Comparison of ENCODE assay signal across 8 cellular contexts in the genomic region with DNA sequence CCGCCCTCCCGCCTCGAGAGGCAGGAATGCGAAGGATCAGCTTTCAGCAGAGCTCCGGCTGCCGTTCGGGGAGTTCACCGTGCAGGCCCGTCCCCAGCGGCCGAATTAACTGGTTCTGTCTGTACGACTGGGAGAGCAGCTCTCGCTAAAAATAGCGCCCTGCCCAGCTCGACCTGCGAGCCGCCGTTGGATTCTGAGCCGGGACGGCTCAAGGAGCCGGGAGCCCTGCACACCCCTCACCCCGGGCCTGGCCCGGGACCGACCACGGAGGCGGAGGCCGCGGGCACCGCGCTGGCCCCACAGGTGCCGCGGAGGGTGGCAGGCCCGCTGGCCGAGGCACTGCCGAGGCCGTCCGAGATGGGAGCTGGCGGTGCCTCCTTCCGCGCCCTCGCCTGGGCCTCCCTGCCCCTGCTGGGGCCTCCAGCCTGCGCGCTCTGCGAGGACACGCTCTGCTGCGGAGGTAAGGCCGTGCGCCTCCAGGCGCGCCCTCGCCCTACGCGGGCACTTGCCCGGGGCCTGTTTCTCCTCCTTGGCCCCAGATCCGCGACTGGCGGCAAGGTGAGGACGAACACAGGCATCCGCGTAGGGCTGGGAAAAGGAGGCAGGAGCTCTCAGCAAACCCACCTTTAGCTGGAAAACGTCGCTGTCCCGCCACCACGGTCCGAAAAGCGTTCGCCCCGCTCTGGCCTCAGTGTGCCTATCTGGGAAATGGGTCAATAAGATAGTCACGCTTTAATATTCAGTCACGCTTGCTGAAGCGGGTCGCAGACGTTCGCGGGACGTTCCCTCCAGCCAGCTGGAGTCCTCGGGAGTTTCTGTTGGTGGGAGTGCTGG. TPM values are rescaled to one million over a fixed set of nuclear protein-coding genes. Genes with fewer than 3 reads are reported as not detected.
DNase-seq lines count a peak whose midpoint lies in the region; ATAC-seq and TF ChIP-seq lines count a peak whose summit lies in the region.

No MANE protein-coding gene starts in this region.

- H3K4me1 Mint-ChIP-seq in neural crest cell, result peaks cover 20% of the 10 kb centered on the region
- peaks cover 0 to 5% of the 10 kb centered on the region in 2 donors for H3K4me1 Mint-ChIP-seq in natural killer cell

- DNase-seq in AG20443 (ENCODE audit: low spot score), result peak; percentile 93
- peak; percentile 82 for DNase-seq in PC-3
- DNase-seq in fibroblast of the conjunctiva (ENCODE audit: low read depth), result peak; percentile 47
- peak; percentile 60 for DNase-seq in neural crest cell (ENCODE audit: low read depth, low spot score)
- DNase-seq in natural killer cell, result no peak

- H3K4me1 ChIP-seq in PC-3 (ENCODE audit: insufficient read depth, low read length), result peaks cover 13% of the 10 kb centered on the region; the same call in 1 of the 2 replicates

- no peaks in the 10 kb centered on the region for H3K36me3 ChIP-seq in PC-3 (ENCODE audit: low read depth, low read length)

- H3K9me3 ChIP-seq in PC-3 (ENCODE audit: low read length), result no peaks in the 10 kb centered on the region

- no peaks in the 10 kb centered on the region for H4K20me1 ChIP-seq in PC-3 (ENCODE audit: low read length)

- H3K79me2 ChIP-seq in PC-3 (ENCODE audit: low read length), result peaks cover 20% of the 10 kb centered on the region

- H2AFZ ChIP-seq in PC-3 (ENCODE audit: low read length), result peak overlapping the region; percentile 89

- H3K4me3 ChIP-seq in PC-3 (ENCODE audit: low read length), result peak overlapping the region; percentile 86

- H3K4me2 ChIP-seq in PC-3 (ENCODE audit: low read length), result peak overlapping the region; percentile 92

- TF ChIP-seq CTCF in PC-3 (conservative IDR thresholded peaks at IDR 0.05; ENCODE audit: low read depth, low read length) (no peak), neural crest cell (conservative IDR thresholded peaks at IDR 0.05) (peak; percentile 67), natural killer cell (IDR thresholded peaks at IDR 0.05) (no peak)

- H3K27me3 Mint-ChIP-seq in neural crest cell (ENCODE audit: low read depth) (peaks cover 36% of the 10 kb centered on the region), natural killer cell (ENCODE audit: low read depth in 2 of 2) (peaks cover 41 to 59% of the 10 kb centered on the region in 2 donors)

- POLR2A ChIA-PET in PC-3 (lab: Charles Lee; ENCODE audit: unreplicated experiment), result no interaction called here

- peaks cover 3% of the 10 kb centered on the region for H3F3A ChIP-seq in PC-3 (ENCODE audit: low read length, unreplicated experiment)

- H3K27ac Mint-ChIP-seq in neural crest cell (ENCODE audit: unreplicated experiment), result no peak overlapping the region
- H3K27ac Mint-ChIP-seq in natural killer cell, result no peak overlapping the region

- CTCF ChIA-PET in PC-3 (lab: Charles Lee), result interaction anchor here (0.5 to 1.7 kb wide), 4 partner anchors 11 to 52 kb away, joined by 3 to 14 read pairs (median 4); no protein-coding TSS in a partner anchor

- H3K27me3 ChIP-seq in PC-3 (ENCODE audit: low read length), result no peaks in the 10 kb centered on the region

- BruUV-seq in PC-3 (replicated peaks; lab: Mats Ljungman, UMichigan), result TSS peak; percentile 79

- intact Hi-C loops in PC-3 (cut with micrococcal nuclease) (loop anchor here (5.0 kb wide), 1 partner anchor 41 kb away; no protein-coding TSS in a partner anchor), natural killer cell (cut with micrococcal nuclease) (no loop called here)

- peak overlapping the region; percentile 56 for H3K9ac ChIP-seq in PC-3 (ENCODE audit: low read length)

- H3K9me3 Mint-ChIP-seq in neural crest cell (peaks cover 4% of the 10 kb centered on the region), natural killer cell (no peaks in the 10 kb centered on the region)

- H3K27ac ChIP-seq in PC-3 (ENCODE audit: low read length), result peak overlapping the region; percentile 55

- H3K4me3 Mint-ChIP-seq in neural crest cell (peak overlapping the region; percentile 84), natural killer cell (no peak overlapping the region)

- ATAC-seq in PC-3 (peak; percentile 69), HG03280 (IDR thresholded peaks at IDR 0.05; ENCODE audit: unreplicated experiment) (no peak), natural killer cell (no peak), HG03025 (IDR thresholded peaks at IDR 0.05; ENCODE audit: low FRiP score, unreplicated experiment) (no peak), HG03175 (IDR thresholded peaks at IDR 0.05; ENCODE audit: unreplicated experiment) (no peak)

- no peaks in the 10 kb centered on the region for H3K9me2 ChIP-seq in PC-3 (replicated peaks; ENCODE audit: low read length)

- H3K36me3 Mint-ChIP-seq in neural crest cell (ENCODE audit: low read depth) (peaks cover 2% of the 10 kb centered on the region), natural killer cell (no peaks in the 10 kb centered on the region)

RNA-seq across cellular contexts. Expression of gene DAB2IP, which starts 53.0 kb away (rescaled TPM):
- total RNA-seq in PC-3 (2014; rRNA removed), result 15.2 and 17.6 TPM in 2 replicates
- 46.4 and 48.3 TPM in 2 replicates for total RNA-seq in neural crest cell
- 1 to 10 TPM in 1 of 3 donors, under 1 TPM in 1, not detected in 1; 0.19 to 2.5 TPM for total RNA-seq in natural killer cell
